Comparison of ENCODE assay signal across 16 cellular contexts in genomic region chr10:4780097-4780496, GRCh38. TPM values are rescaled to one million over a fixed set of nuclear protein-coding genes. Genes with fewer than 3 reads are reported as not detected.
DNase-seq lines count a peak whose midpoint lies in the region; ATAC-seq and TF ChIP-seq lines count a peak whose summit lies in the region.
"Had no signal": no experiment of that assay in that cellular context is flagged by ENCODE, and none has a peak within 500 bp of the region (broad histone marks: within the 10 kb centered on the region; RNA-seq: fewer than 3 reads in every experiment).

No MANE protein-coding gene starts in this region.

- WGBS in GM23248 (ENCODE audit: low coverage in 1 of 2, low lambda C conversion rate in 2 of 2, missing lambda C conversion rate in 2 of 2), 2 experiments = 8 to 9% methylated on average over 2 of the region's 2 CpGs

- no peak for TF ChIP-seq CTCF in A673 (conservative IDR thresholded peaks at IDR 0.05; ENCODE audit: low read depth, low read length)
- no peak for TF ChIP-seq CTCF in foreskin keratinocyte (conservative IDR thresholded peaks at IDR 0.05)

- POLR2A ChIA-PET in A673 (lab: Charles Lee; ENCODE audit: low non-redundant PET) = interaction anchor here (0.6 kb wide), 1 partner anchor 51 kb away, joined by 3 read pairs; no protein-coding TSS in a partner anchor

- H3K4me2 ChIP-seq in GM23248 (ENCODE audit: unreplicated experiment) = peak overlapping the region; percentile 70

- H3K79me2 ChIP-seq in GM23248 (ENCODE audit: insufficient read depth) = no peaks in the 10 kb centered on the region

- H3K9me3 ChIP-seq in A673 (ENCODE audit: low read depth, low read length, poor library complexity, severe bottlenecking) (no peaks in the 10 kb centered on the region), GM23248 (ENCODE audit: low read depth) (no peaks in the 10 kb centered on the region), SJSA1 (replicated peaks) (no peaks in the 10 kb centered on the region)
- H3K9me3 ChIP-seq: BE2C had no signal

- DNase-seq in A673 (ENCODE audit: low spot score) = no peak
- peak; percentile 27 for DNase-seq in GM23248
- DNase-seq in SJSA1 (ENCODE audit: low read depth in 1 of 2, low spot score in 2 of 2) = no peak
- DNase-seq in foreskin keratinocyte = no peak
- no peak for DNase-seq in stimulated activated CD4-positive, alpha-beta T cell treated with anti-CD3 and anti-CD28 coated beads, Interleukin-2, amount 100 ng/mL, for 24 hours
- DNase-seq in dermis blood vessel endothelial cell = no peak
- DNase-seq in NCI-H524 treated with DMSO at 0.1 percent for 48 hours (lab: John Stamatoyannopoulos, UW) = no peak
- DNase-seq: BE2C; CD8-positive, alpha-beta T cell; COR-L47; DMS153; DMS79 treated with DMSO at 0.1 percent for 48 hours; KG1 had no signal

- H3K4me1 ChIP-seq in A673 (ENCODE audit: insufficient read depth, low read length, poor library complexity, severe bottlenecking) = peaks cover 47% of the 10 kb centered on the region
- H3K4me1 ChIP-seq in GM23248 (ENCODE audit: insufficient read depth) = peaks cover 50% of the 10 kb centered on the region
- peaks cover 42% of the 10 kb centered on the region for H3K4me1 ChIP-seq in SJSA1 (replicated peaks)
- peaks cover 49% of the 10 kb centered on the region for H3K4me1 ChIP-seq in foreskin keratinocyte

- intact Hi-C loops in A673 (cut with micrococcal nuclease; ENCODE audit: unreplicated experiment) = no loop called here

- peak overlapping the region; percentile 72 for H3K27ac ChIP-seq in A673 (ENCODE audit: low read depth, low read length, poor library complexity, severe bottlenecking)
- H3K27ac ChIP-seq in GM23248 = peak overlapping the region; percentile 16
- peak overlapping the region; percentile 56 for H3K27ac ChIP-seq in SJSA1
- peak overlapping the region; percentile 84 for H3K27ac ChIP-seq in foreskin keratinocyte

- CTCF ChIA-PET in A673 (lab: Charles Lee) = interaction anchor here (1.2 kb wide), 1 partner anchor 9 kb away, joined by 6 read pairs; no protein-coding TSS in a partner anchor

- H3K36me3 ChIP-seq in A673 (ENCODE audit: insufficient read depth, low read length, poor library complexity, severe bottlenecking) (no peaks in the 10 kb centered on the region), GM23248 (ENCODE audit: low read depth) (no peaks in the 10 kb centered on the region), SJSA1 (no peaks in the 10 kb centered on the region)
- H3K36me3 ChIP-seq: BE2C had no signal

- H3K4me3 ChIP-seq in A673 (ENCODE audit: low read depth, low read length, poor library complexity, severe bottlenecking) = peak overlapping the region; percentile 11
- peak overlapping the region; percentile 10; the same call in 1 of the 2 replicates for H3K4me3 ChIP-seq in GM23248
- no peak overlapping the region for H3K4me3 ChIP-seq in SJSA1

- ATAC-seq in foreskin keratinocyte = no peak
- ATAC-seq: CD8-positive, alpha-beta T cell had no signal

- H4K20me1 ChIP-seq in GM23248 (ENCODE audit: insufficient read depth) = no peaks in the 10 kb centered on the region

- H3K9ac ChIP-seq in GM23248 = no peak overlapping the region

- H3K9me2 ChIP-seq in GM23248 (ENCODE audit: insufficient read depth) = no peaks in the 10 kb centered on the region

- BruUV-seq in A673 (replicated peaks; lab: Mats Ljungman, UMichigan) = no TSS peak

- no peaks in the 10 kb centered on the region for H3K27me3 ChIP-seq in A673 (replicated peaks; ENCODE audit: insufficient read depth, low read depth, low read length, poor library complexity)
- no peaks in the 10 kb centered on the region for H3K27me3 ChIP-seq in GM23248 (replicated peaks; ENCODE audit: insufficient read depth)
- H3K27me3 ChIP-seq in SJSA1 (replicated peaks) = no peaks in the 10 kb centered on the region
- no peaks in the 10 kb centered on the region for H3K27me3 ChIP-seq in foreskin keratinocyte
- H3K27me3 ChIP-seq: BE2C had no signal

- H3F3A ChIP-seq in GM23248 (ENCODE audit: insufficient read depth) = peaks cover 48% of the 10 kb centered on the region

- H2AFZ ChIP-seq in GM23248 = peak overlapping the region; percentile 23

- in situ Hi-C loops in GM23248 (cut with MboI) = no loop called here

RNA-seq across cellular contexts. Expression of gene AKR1E2, which starts 45.9 kb away (rescaled TPM):
- total RNA-seq in A673 (2021) (10.8 and 11.3 TPM in 2 replicates), foreskin keratinocyte (1.9 and 3.7 TPM in 2 replicates), dermis blood vessel endothelial cell (9.6 and 85.6 TPM in 2 replicates)
- 14.3 and 16.0 TPM in 2 replicates for total RNA-seq in GM23248 (2014; rRNA removed; shearing (Covaris generic))
- polyA plus RNA-seq in GM23248 (2016; fragmentation: Nextera tagmentation; extraction: Ambion mirVana) (5.1 and 5.2 TPM in 2 replicates), foreskin keratinocyte (2.4 and 4.2 TPM in 2 replicates)
- 17.0 and 24.5 TPM in 2 replicates for total RNA-seq in SJSA1 (2014; rRNA removed; shearing (Covaris generic))
- total RNA-seq: A172, H4 had no signal
- polyA plus RNA-seq: IgD-negative memory B cell had no signal

Comparison
In these comparisons a context has a peak if more than half of its experiments do, and no peak if none do; other contexts are left out.
1. H3K27ac ChIP-seq: peak in every context shown above with its lines; median percentile 84 in foreskin keratinocyte; 72 in A673; 56 in SJSA1; 16 in GM23248.